30 cellular contexts compared by ENCODE assay signal in genomic region chr1:48196168-48196716, GRCh38. TPM values are rescaled to one million over a fixed set of nuclear protein-coding genes. Genes with fewer than 3 reads are reported as not detected.
DNase-seq lines count a peak whose midpoint lies in the region; ATAC-seq, FAIRE-seq and TF ChIP-seq lines count a peak whose summit lies in the region.
"Had no signal": no experiment of that assay in that cellular context is flagged by ENCODE, and none has a peak within 500 bp of the region (broad histone marks: within the 10 kb centered on the region; RNA-seq: fewer than 3 reads in every experiment).

No MANE protein-coding gene starts in this region.

- peak; percentile 70 for ATAC-seq in upper lobe of right lung
- ATAC-seq: gastrocnemius medialis; left lung; naive thymus-derived CD8-positive, alpha-beta T cell; Panc1 had no signal

- H3K4me1 ChIP-seq in upper lobe of right lung (no peaks in the 10 kb centered on the region), prostate gland (replicated peaks) (no peaks in the 10 kb centered on the region)
- H3K4me1 ChIP-seq: gastrocnemius medialis, left lung had no signal

- H3K9me3 ChIP-seq in upper lobe of right lung: no peaks in the 10 kb centered on the region
- H3K9me3 ChIP-seq in prostate gland: no peaks in the 10 kb centered on the region
- H3K9me3 ChIP-seq: gastrocnemius medialis, left lung had no signal

- FAIRE-seq in bronchial epithelial cell (lab: Jason Lieb, UNC): no peak
- FAIRE-seq: HTR-8/SVneo had no signal

- DNase-seq in NCI-H82 (lab: John Stamatoyannopoulos, UW) (peak; percentile 58), NCI-H82 treated with DMSO at 0.1 percent for 48 hours (lab: John Stamatoyannopoulos, UW; ENCODE audit: unreplicated experiment) (no peak), OCI-M1 (lab: John Stamatoyannopoulos, UW) (peak; percentile 23), bronchial epithelial cell (ENCODE audit: low read depth) (peak; percentile 23), upper lobe of right lung (no peak), prostate gland (ENCODE audit: low spot score) (no peak), islet precursor cell (no peak)
- DNase-seq in stimulated activated CD8-positive, alpha-beta memory T cell treated with anti-CD3 and anti-CD28 coated beads, Interleukin-4, amount 100 ng/mL, for 48 hours: no peak
- DNase-seq: activated effector memory CD4-positive, alpha-beta T cell treated with Interleukin-2 at 50 U/mL for 16 hours; activated naive CD8-positive, alpha-beta T cell treated with anti-CD3 and anti-CD28 coated beads, Interleukin-2, amount 10 ng/mL, durations not matched to agents 7 days and 5 days; activated T-cell treated with anti-CD3 and anti-CD28 coated beads for 4 hours; CD4-positive, CD25-positive, alpha-beta regulatory T cell; cerebellar nuclear complex; gastrocnemius medialis; HCEC 1CT; hippocampal formation; immature natural killer cell; left lung; naive thymus-derived CD8-positive, alpha-beta T cell; NCI-H1694; NCI-H446 treated with DMSO at 0.1 percent for 48 hours; nucleus accumbens; retina; substantia nigra had no signal

- no peaks in the 10 kb centered on the region for H3K27me3 ChIP-seq in bronchial epithelial cell (ENCODE audit: control insufficient read depth, insufficient read depth, low read length)
- no peaks in the 10 kb centered on the region for H3K27me3 ChIP-seq in upper lobe of right lung
- no peaks in the 10 kb centered on the region for H3K27me3 ChIP-seq in prostate gland (replicated peaks; ENCODE audit: insufficient read depth)
- H3K27me3 ChIP-seq: gastrocnemius medialis, left lung had no signal

- 84% methylated on average over 9 of the region's 9 CpGs for WGBS in prostate gland

- TF ChIP-seq CTCF in bronchial epithelial cell (IDR thresholded peaks at IDR 0.05; ENCODE audit: insufficient read depth, low read length, severe bottlenecking) (no peak), upper lobe of right lung (IDR thresholded peaks at IDR 0.05) (no peak), prostate gland (IDR thresholded peaks at IDR 0.05) (no peak)

- H3K27ac ChIP-seq in upper lobe of right lung (no peak overlapping the region), prostate gland (no peak overlapping the region)
- H3K27ac ChIP-seq: 22Rv1, gastrocnemius medialis, KMS-11, left lung had no signal

- TF ChIP-seq POLR2A in prostate gland (IDR thresholded peaks at IDR 0.05): no peak

- intact Hi-C loops in upper lobe of right lung (cut with DNase I) (no loop called here), prostate gland (cut with DNase I) (no loop called here)

- H3K4me3 ChIP-seq in bronchial epithelial cell (ENCODE audit: low read depth, low read length) (no peak overlapping the region), upper lobe of right lung (no peak overlapping the region), prostate gland (no peak overlapping the region)
- H3K4me3 ChIP-seq: gastrocnemius medialis, left lung, smooth muscle cell had no signal

- H3K36me3 ChIP-seq in bronchial epithelial cell (ENCODE audit: control insufficient read depth, insufficient read depth, low read length) (no peaks in the 10 kb centered on the region), upper lobe of right lung (no peaks in the 10 kb centered on the region), prostate gland (no peaks in the 10 kb centered on the region)
- H3K36me3 ChIP-seq: gastrocnemius medialis, left lung had no signal

RNA-seq across cellular contexts. Expression of gene SLC5A9, which starts 26.3 kb away (rescaled TPM):
- total RNA-seq in bronchial epithelial cell: not detected in 2 replicates
- total RNA-seq in upper lobe of right lung: 4.7 TPM
- not detected for total RNA-seq in prostate gland
- total RNA-seq: activated naive CD8-positive, alpha-beta T cell treated with anti-CD3 and anti-CD28 coated beads, Interleukin-2, amount 10 ng/mL, durations not matched to agents 7 days and 5 days; CD4-positive, CD25-positive, alpha-beta regulatory T cell; gastrocnemius medialis; naive thymus-derived CD8-positive, alpha-beta T cell; T-helper 1 cell treated with Interleukin-12 subunit alpha and Interleukin-12 subunit beta and Interleukin-4 antibody, amounts not matched to agents 30 ng/mL and 1 ng/mL, for 36 hours had no signal

Comparison
In these comparisons a context has a peak if more than half of its experiments do, and no peak if none do; other contexts are left out.
1. DNase-seq: peak in NCI-H82 (single experiment), OCI-M1 (single experiment) and bronchial epithelial cell (single experiment); none in NCI-H82 treated with DMSO at 0.1 percent for 48 hours (single experiment), upper lobe of right lung (single experiment), prostate gland (single experiment), stimulated activated CD8-positive, alpha-beta memory T cell treated with anti-CD3 and anti-CD28 coated beads, Interleukin-4, amount 100 ng/mL, for 48 hours (single experiment) and islet precursor cell (single experiment).